In the genomic region with DNA sequence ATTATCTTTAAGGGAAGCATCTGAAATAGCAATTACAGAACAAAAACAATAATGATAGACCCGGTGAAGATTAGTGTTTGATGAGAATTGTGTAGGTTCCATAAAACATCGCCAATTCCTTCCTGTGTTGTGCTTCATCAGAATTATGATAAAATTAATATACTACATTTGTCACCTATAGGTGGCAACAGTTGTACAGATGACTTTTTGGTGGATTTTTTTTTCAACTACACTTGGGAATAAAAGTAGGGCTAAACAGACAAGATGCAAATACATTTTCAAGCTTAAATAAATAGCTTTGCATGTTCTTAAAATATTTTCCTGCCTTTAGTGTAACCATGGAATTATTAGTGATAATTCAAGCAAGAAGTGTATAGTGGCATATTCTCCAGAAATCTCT, we compare ENCODE assay signal across 15 cellular contexts. TPM values are rescaled to one million over a fixed set of nuclear protein-coding genes. Genes with fewer than 3 reads are reported as not detected.
A peak's percentile ranks its signal among the peaks of the same experiment; 100 is the strongest.
DNase-seq lines count a peak whose midpoint lies in the region; FAIRE-seq and TF ChIP-seq lines count a peak whose summit lies in the region.
"Had no signal": no experiment of that assay in that cellular context is flagged by ENCODE, and none has a peak within 500 bp of the region (broad histone marks: within the 10 kb centered on the region; RNA-seq: fewer than 3 reads in every experiment).

No MANE protein-coding gene starts in this region.

- no peak overlapping the region for H3K27ac Mint-ChIP-seq in astrocyte (ENCODE audit: unreplicated experiment)
- H3K27ac Mint-ChIP-seq: activated T-cell treated with anti-CD3 and anti-CD28 coated beads, Interleukin-2, amount 50 U/mL, for 24 hours; T-helper 1 cell treated with Interleukin-12 subunit alpha and Interleukin-12 subunit beta and Interleukin-4 antibody, amounts not matched to agents 30 μg/mL and 1 μg/mL, for 36 hours had no signal

- H3K36me3 Mint-ChIP-seq in astrocyte (ENCODE audit: low read depth, unreplicated experiment) = no peaks in the 10 kb centered on the region

- no peaks in the 10 kb centered on the region for H3K79me2 ChIP-seq in astrocyte (ENCODE audit: insufficient read depth, low read length)
- no peaks in the 10 kb centered on the region for H3K79me2 ChIP-seq in neural cell (replicated peaks; ENCODE audit: insufficient read depth, low read length)

- H3K4me1 Mint-ChIP-seq in astrocyte (ENCODE audit: low read depth, unreplicated experiment) = peaks cover 18% of the 10 kb centered on the region

- no peak overlapping the region for H3K4me3 ChIP-seq in astrocyte (ENCODE audit: insufficient read depth, low read depth, low read length)
- no peak overlapping the region for H3K4me3 ChIP-seq in neural cell (ENCODE audit: low read length)
- H3K4me3 ChIP-seq: testis had no signal

- H3K27ac ChIP-seq in astrocyte (ENCODE audit: low read depth, low read length) = no peak overlapping the region
- H3K27ac ChIP-seq in neural cell (ENCODE audit: low read length) = no peak overlapping the region
- H3K27ac ChIP-seq: testis had no signal

- TF ChIP-seq CTCF in astrocyte (IDR thresholded peaks at IDR 0.05; ENCODE audit: insufficient read depth, low read depth, low read length) (peak; percentile 4), neural cell (IDR thresholded peaks at IDR 0.05; ENCODE audit: poor library complexity, severe bottlenecking) (peak; percentile 63)

- H3K36me3 ChIP-seq in astrocyte (ENCODE audit: insufficient read depth, low read length) (no peaks in the 10 kb centered on the region), neural cell (ENCODE audit: insufficient read depth, low read length) (no peaks in the 10 kb centered on the region)

- no peak overlapping the region for H3K4me2 ChIP-seq in astrocyte (ENCODE audit: low read length)
- no peak overlapping the region for H3K4me2 ChIP-seq in neural cell (ENCODE audit: low read length)

- TF ChIP-seq EP300 in neural cell (conservative IDR thresholded peaks at IDR 0.05; ENCODE audit: poor library complexity, severe bottlenecking) = no peak

- H2AFZ ChIP-seq in astrocyte (ENCODE audit: low read depth, low read length) (no peak overlapping the region), neural cell (ENCODE audit: low read depth, low read length) (no peak overlapping the region)

- no peak overlapping the region for H3K4me3 Mint-ChIP-seq in astrocyte (ENCODE audit: unreplicated experiment)
- H3K4me3 Mint-ChIP-seq: activated T-cell treated with anti-CD3 and anti-CD28 coated beads, Interleukin-2, amount 50 U/mL, for 24 hours; T-helper 1 cell treated with Interleukin-12 subunit alpha and Interleukin-12 subunit beta and Interleukin-4 antibody, amounts not matched to agents 30 μg/mL and 1 μg/mL, for 36 hours had no signal

- no peak for FAIRE-seq in astrocyte (lab: Jason Lieb, UNC)
- FAIRE-seq in GM12891 (lab: Jason Lieb, UNC) = no peak

- no peak for TF ChIP-seq POLR2A in GM12891 (IDR thresholded peaks at IDR 0.05; ENCODE audit: low read depth, low read length)

- H3K9me3 ChIP-seq in astrocyte (ENCODE audit: insufficient read depth, low read depth, low read length) = no peaks in the 10 kb centered on the region
- H3K9me3 ChIP-seq in neural cell (ENCODE audit: low read length) = no peaks in the 10 kb centered on the region
- H3K9me3 ChIP-seq: testis had no signal

- H3K4me1 ChIP-seq in astrocyte (ENCODE audit: insufficient read depth, low read length) = peaks cover 20% of the 10 kb centered on the region
- H3K4me1 ChIP-seq: testis had no signal

- H4K20me1 ChIP-seq in astrocyte (ENCODE audit: insufficient read depth, low read length) (no peaks in the 10 kb centered on the region), neural cell (ENCODE audit: insufficient read depth) (no peaks in the 10 kb centered on the region)

- TF ChIP-seq RAD21 in neural cell (conservative IDR thresholded peaks at IDR 0.05) = peak; percentile 69

- H3K9ac ChIP-seq in astrocyte (ENCODE audit: low read length) (no peak overlapping the region), neural cell (ENCODE audit: low read length) (no peak overlapping the region)

- DNase-seq in DMS79 treated with DMSO at 0.1 percent for 48 hours (lab: John Stamatoyannopoulos, UW) = peak; percentile 17
- DNase-seq in DMS79 (lab: John Stamatoyannopoulos, UW) = no peak
- DNase-seq in NAMALWA (ENCODE audit: low spot score) = peak; percentile 8
- DNase-seq in astrocyte (ENCODE audit: low read depth) = no peak
- no peak for DNase-seq in GM12891 (ENCODE audit: insufficient read length, low spot score)
- no peak for DNase-seq in UCSD-AML1 (lab: John Stamatoyannopoulos, UW; ENCODE audit: unreplicated experiment)
- DNase-seq in iPS-NIHi7 (ENCODE audit: extremely low spot score) = no peak
- DNase-seq: activated CD4-positive, alpha-beta T cell treated with anti-CD3 and anti-CD28 coated beads for 48 hours; activated T-cell treated with anti-CD3 and anti-CD28 coated beads, Interleukin-2, amount 50 U/mL, for 24 hours; foreskin melanocyte; islet precursor cell; NCI-H1436 treated with DMSO at 0.1 percent for 48 hours; testis had no signal

- peaks cover 6% of the 10 kb centered on the region for H3F3A ChIP-seq in neural cell (ENCODE audit: insufficient read depth, low read length, poor library complexity, severe bottlenecking)

- no peaks in the 10 kb centered on the region for H3K9me3 Mint-ChIP-seq in astrocyte (ENCODE audit: unreplicated experiment)
- H3K9me3 Mint-ChIP-seq: activated T-cell treated with anti-CD3 and anti-CD28 coated beads, Interleukin-2, amount 50 U/mL, for 24 hours; T-helper 1 cell treated with Interleukin-12 subunit alpha and Interleukin-12 subunit beta and Interleukin-4 antibody, amounts not matched to agents 30 μg/mL and 1 μg/mL, for 36 hours had no signal

- H3K27me3 ChIP-seq in astrocyte (ENCODE audit: insufficient read depth, low read length) = no peaks in the 10 kb centered on the region
- no peaks in the 10 kb centered on the region for H3K27me3 ChIP-seq in neural cell (ENCODE audit: insufficient read depth, low read depth, low read length)
- H3K27me3 ChIP-seq: testis had no signal

- no peaks in the 10 kb centered on the region for H3K27me3 Mint-ChIP-seq in astrocyte (ENCODE audit: low read depth, unreplicated experiment)

- H3K9me2 ChIP-seq in neural cell (ENCODE audit: insufficient read depth, low read length) = no peaks in the 10 kb centered on the region

TF ChIP-seq in neural cell, 6 proteins besides CTCF, POLR2A, EP300 and RAD21:
- TF ChIP-seq MXI1 (conservative IDR thresholded peaks at IDR 0.05; ENCODE audit: poor library complexity, severe bottlenecking) (no peak), SMC3 (conservative IDR thresholded peaks at IDR 0.05; ENCODE audit: poor library complexity) (peak; percentile 67), EZH2 (IDR thresholded peaks at IDR 0.05; ENCODE audit: borderline replicate concordance, insufficient read depth, low read length, poor library complexity, severe bottlenecking) (no peak)

TF ChIP-seq in GM12891, 5 proteins besides CTCF, POLR2A, EP300 and RAD21:
- TF ChIP-seq POLR2AphosphoS5 (IDR thresholded peaks at IDR 0.05; ENCODE audit: low read depth, low read length) (no peak), TAF1 (IDR thresholded peaks at IDR 0.05; ENCODE audit: low read depth, low read length) (no peak), PAX5 (IDR thresholded peaks at IDR 0.05; ENCODE audit: insufficient read depth, low read length, severe bottlenecking) (no peak), SPI1 (IDR thresholded peaks at IDR 0.05; ENCODE audit: low read depth, low read length) (no peak), POU2F2 (IDR thresholded peaks at IDR 0.05; ENCODE audit: low read depth, low read length) (no peak)

RNA-seq across cellular contexts. Expression of gene LYPD1, which starts 7.0 kb away (rescaled TPM):
- total RNA-seq in astrocyte = 51.1 and 61.6 TPM in 2 replicates
- polyA plus RNA-seq in neural cell = 78.2 and 104 TPM in 2 replicates
- 74.8 and 78.6 TPM in 2 replicates for polyA minus RNA-seq in neural cell
- polyA plus RNA-seq in GM12891 (2012; ENCODE audit: low read depth, missing spikeins) = not detected

Comparison
In these comparisons a context has a peak if more than half of its experiments do, and no peak if none do; other contexts are left out.
1. DNase-seq: peak in DMS79 treated with DMSO at 0.1 percent for 48 hours (single experiment) and NAMALWA (single experiment); none in DMS79 (single experiment), astrocyte (single experiment), GM12891 (single experiment), UCSD-AML1 (single experiment) and iPS-NIHi7 (single experiment).